Comparison of ENCODE assay signal across 9 cellular contexts in the genomic region with DNA sequence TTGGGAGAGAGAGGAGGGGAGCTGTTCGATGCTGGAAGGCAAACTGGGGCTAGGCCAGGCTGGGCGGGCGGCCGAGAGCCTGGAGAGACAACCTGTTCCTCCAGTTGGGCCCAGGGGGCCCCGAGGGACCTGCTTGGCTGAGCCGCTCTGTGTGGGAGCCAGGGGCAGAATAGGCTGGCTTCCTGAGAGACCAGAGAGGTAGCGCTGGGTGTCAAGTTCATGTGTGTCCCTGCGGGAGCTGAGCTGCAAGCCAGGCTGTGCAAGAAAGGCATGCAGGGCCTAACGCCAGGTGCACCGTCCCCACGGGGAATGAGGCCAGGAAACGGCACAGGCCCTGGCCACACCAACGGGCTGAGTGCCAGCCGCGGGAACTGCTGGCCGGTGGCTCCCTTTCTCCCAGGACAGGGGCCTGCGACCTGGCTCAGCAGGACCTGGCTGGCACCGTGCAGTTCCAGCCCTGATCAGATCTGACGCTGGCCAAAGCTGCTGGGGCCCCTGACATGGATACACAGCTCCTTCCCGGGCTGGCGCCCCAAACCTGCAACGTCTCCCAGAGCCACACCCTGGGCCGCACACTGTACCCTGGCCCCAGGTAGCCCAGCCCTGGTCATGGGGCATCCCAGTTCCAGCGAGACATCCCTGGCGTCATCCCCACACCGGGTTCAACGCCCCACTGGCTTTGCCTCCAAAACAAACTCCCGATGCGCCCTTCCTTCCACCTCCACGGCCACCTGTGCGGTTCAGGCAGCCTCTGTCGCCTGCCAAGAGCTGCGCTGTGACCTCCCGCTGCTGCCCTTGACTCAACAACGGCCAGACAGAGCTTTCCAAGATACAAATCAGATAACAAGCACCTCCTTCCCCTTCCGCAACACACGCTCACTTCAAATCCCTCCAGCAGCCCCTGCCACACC.
A peak's percentile ranks its signal among the peaks of the same experiment; 100 is the strongest.
DNase-seq lines count a peak whose midpoint lies in the region; ATAC-seq and TF ChIP-seq lines count a peak whose summit lies in the region.
"Had no signal": no experiment of that assay in that cellular context is flagged by ENCODE, and none has a peak within 500 bp of the region (broad histone marks: within the 10 kb centered on the region; RNA-seq: fewer than 3 reads in every experiment).

No MANE protein-coding gene starts in this region.

- DNase-seq in SIG-M5 treated with dmso at 0.1 percent for 504 hours (lab: John Stamatoyannopoulos, UW; ENCODE audit: unreplicated experiment) (peak; percentile 30), SIG-M5 (lab: John Stamatoyannopoulos, UW) (no peak), caudate nucleus (lab: John Stamatoyannopoulos, UW) (peak in 43 of 61 donors; percentile 13 to 87 (median 50)), mesothelial cell of epicardium (ENCODE audit: low spot score in 2 of 2, unreplicated experiment in 2 of 2) (peak in 1 of 2 experiments; percentile 54), uterus (peak; percentile 87 to 95), SKM-1 treated with dmso at 0.1 percent for 144 hours (lab: John Stamatoyannopoulos, UW; ENCODE audit: unreplicated experiment) (no peak)
- DNase-seq in stimulated activated CD4-positive, alpha-beta T cell treated with anti-CD3 and anti-CD28 coated beads, Interleukin-4, amount 100 ng/mL, for 1 hour: no peak
- DNase-seq: activated CD4-positive, CD25-positive, alpha-beta regulatory T cell had no signal

- H3K4me3 Mint-ChIP-seq in mesothelial cell of epicardium: no peak overlapping the region

- no peaks in the 10 kb centered on the region for H3K9me3 ChIP-seq in uterus

- no peaks in the 10 kb centered on the region for H3K27me3 ChIP-seq in uterus

- H3K4me1 ChIP-seq in uterus: peaks cover 0 to 20% of the 10 kb centered on the region in 2 donors

- no peak for ATAC-seq in GM19463 (IDR thresholded peaks at IDR 0.05; ENCODE audit: unreplicated experiment)

- H3K27ac ChIP-seq in caudate nucleus (ENCODE audit: low read depth, low read length) (peak overlapping the region; percentile 36), uterus (peak overlapping the region; percentile 60 to 71)

- intact Hi-C loops in uterus (cut with DNase I; ENCODE audit: low total_unique reads): no loop called here

- no peaks in the 10 kb centered on the region for H3K36me3 ChIP-seq in uterus

- H3K9me3 Mint-ChIP-seq in mesothelial cell of epicardium: no peaks in the 10 kb centered on the region

- peak overlapping the region; percentile 37 for H3K27ac Mint-ChIP-seq in mesothelial cell of epicardium

- TF ChIP-seq POLR2A in uterus (IDR thresholded peaks at IDR 0.05): no peak

- H3K27me3 Mint-ChIP-seq in mesothelial cell of epicardium (ENCODE audit: low read depth): no peaks in the 10 kb centered on the region

- peaks cover 24% of the 10 kb centered on the region for H3K36me3 Mint-ChIP-seq in mesothelial cell of epicardium

- peaks cover 9% of the 10 kb centered on the region for H3K4me1 Mint-ChIP-seq in mesothelial cell of epicardium

- TF ChIP-seq CTCF in mesothelial cell of epicardium (IDR thresholded peaks at IDR 0.05; ENCODE audit: unreplicated experiment) (no peak), uterus (IDR thresholded peaks at IDR 0.05) (no peak)

- H3K4me3 ChIP-seq in uterus: no peak overlapping the region

Comparison
In these comparisons a context has a peak if more than half of its experiments do, and no peak if none do; other contexts are left out.
1. DNase-seq: peak in SIG-M5 treated with dmso at 0.1 percent for 504 hours (single experiment), caudate nucleus (43 of 61) and uterus (2 of 2); none in SIG-M5 (single experiment), SKM-1 treated with dmso at 0.1 percent for 144 hours (single experiment) and stimulated activated CD4-positive, alpha-beta T cell treated with anti-CD3 and anti-CD28 coated beads, Interleukin-4, amount 100 ng/mL, for 1 hour (single experiment).